ENCODE assay signal across 6 cellular contexts in genomic region chr22:50269573-50270301, GRCh38. TPM values are rescaled to one million over a fixed set of nuclear protein-coding genes. Genes with fewer than 3 reads are reported as not detected.
DNase-seq lines count a peak whose midpoint lies in the region; ATAC-seq and TF ChIP-seq lines count a peak whose summit lies in the region.

No MANE protein-coding gene starts in this region.

- CTCF ChIA-PET in activated naive CD4-positive, alpha-beta T cell treated with anti-CD3 and anti-CD28 coated beads, Interleukin-2, amount 10 ng/mL, durations not matched to agents 7 days and 5 days (lab: Charles Lee): no interaction called here

- H3K36me3 Mint-ChIP-seq in activated naive CD4-positive, alpha-beta T cell treated with anti-CD3 and anti-CD28 coated beads, Interleukin-2, amount 10 ng/mL, durations not matched to agents 7 days and 5 days: no peaks in the 10 kb centered on the region

- H3K4me3 Mint-ChIP-seq in activated naive CD4-positive, alpha-beta T cell treated with anti-CD3 and anti-CD28 coated beads, Interleukin-2, amount 10 ng/mL, durations not matched to agents 7 days and 5 days: peak overlapping the region; percentile 67

- peaks cover 68% of the 10 kb centered on the region for H3K27me3 Mint-ChIP-seq in activated naive CD4-positive, alpha-beta T cell treated with anti-CD3 and anti-CD28 coated beads, Interleukin-2, amount 10 ng/mL, durations not matched to agents 7 days and 5 days

- TF ChIP-seq CTCF in AG09309 (IDR thresholded peaks at IDR 0.05; ENCODE audit: control insufficient read depth, insufficient read depth, low read depth, low read length, missing control alignments) (no peak), lung (IDR thresholded peaks at IDR 0.05; ENCODE audit: control extremely low read depth, extremely low read depth) (no peak)

- DNase-seq in AG09309 (ENCODE audit: low read depth) (no peak), lung (ENCODE audit: low spot score) (no peak), LoVo (ENCODE audit: low spot score) (no peak)
- DNase-seq in activated naive CD4-positive, alpha-beta T cell treated with anti-CD3 and anti-CD28 coated beads, Interleukin-2, amount 10 ng/mL, durations not matched to agents 7 days and 5 days: peak; percentile 72

- 6% methylated on average over 56 of the region's 56 CpGs for WGBS in HUES64
- WGBS in lung, 2 donors: 3 to 5% methylated on average over 50 to 56 of the region's 56 CpGs

- H3K4me1 ChIP-seq in HUES64 (ENCODE audit: insufficient read depth, low read length) (peaks cover 3% of the 10 kb centered on the region; the same call in 1 of the 2 replicates), lung (ENCODE audit: control insufficient read depth in 2 of 2, insufficient read depth in 2 of 2, low read length in 2 of 2) (peaks cover 0 to 27% of the 10 kb centered on the region in 2 donors)

- ATAC-seq in lung (ENCODE audit: insufficient read depth, low FRiP score) (no peak), GM21717 (IDR thresholded peaks at IDR 0.05; ENCODE audit: unreplicated experiment) (no peak)

- peak overlapping the region; percentile 59 for H3K4me3 ChIP-seq in AG09309 (ENCODE audit: control insufficient read depth, low read depth, low read length)
- H3K4me3 ChIP-seq in HUES64 (ENCODE audit: low read length): peak overlapping the region; percentile 31
- H3K4me3 ChIP-seq in lung: peak overlapping the region; percentile 32

- no peaks in the 10 kb centered on the region for H3K9me3 Mint-ChIP-seq in activated naive CD4-positive, alpha-beta T cell treated with anti-CD3 and anti-CD28 coated beads, Interleukin-2, amount 10 ng/mL, durations not matched to agents 7 days and 5 days

- H3K9me3 ChIP-seq in HUES64 (ENCODE audit: insufficient read depth, low read depth, low read length): no peaks in the 10 kb centered on the region
- no peaks in the 10 kb centered on the region for H3K9me3 ChIP-seq in lung (ENCODE audit: control insufficient read depth in 2 of 2, insufficient read depth in 1 of 2, low read length in 1 of 2)

- peaks cover 19% of the 10 kb centered on the region for H3K4me1 Mint-ChIP-seq in activated naive CD4-positive, alpha-beta T cell treated with anti-CD3 and anti-CD28 coated beads, Interleukin-2, amount 10 ng/mL, durations not matched to agents 7 days and 5 days

- no peak overlapping the region for H3K9ac ChIP-seq in HUES64 (ENCODE audit: low read depth, low read length)

- H3K27me3 ChIP-seq in HUES64 (ENCODE audit: insufficient read depth, low read length) (peaks cover 56% of the 10 kb centered on the region), lung (ENCODE audit: control insufficient read depth, insufficient read depth) (no peaks in the 10 kb centered on the region)

- no peaks in the 10 kb centered on the region for H3K36me3 ChIP-seq in HUES64 (ENCODE audit: insufficient read depth, low read length)
- H3K36me3 ChIP-seq in lung (ENCODE audit: control insufficient read depth in 2 of 2, insufficient read depth in 2 of 2, low read length in 2 of 2): peaks cover 0 to 2% of the 10 kb centered on the region in 2 donors

- H3K27ac Mint-ChIP-seq in activated naive CD4-positive, alpha-beta T cell treated with anti-CD3 and anti-CD28 coated beads, Interleukin-2, amount 10 ng/mL, durations not matched to agents 7 days and 5 days: no peak overlapping the region

- H3K27ac ChIP-seq in HUES64 (ENCODE audit: low read depth, low read length): no peak overlapping the region
- peak overlapping the region; percentile 2 to 71 for H3K27ac ChIP-seq in lung (ENCODE audit: low read depth in 1 of 2, low read length in 1 of 2)

RNA-seq across cellular contexts. Expression of gene MAPK11, which starts 0.4 kb away (rescaled TPM):
- polyA plus RNA-seq in HUES64 (2013, experiment 1 of 2): 1.1 TPM
- 0.95 TPM for polyA plus RNA-seq in HUES64 (2013, experiment 2 of 2)
- 10 to 100 TPM in 1 of 2 donors, 1 to 10 TPM in 1; 8.3 to 15.3 TPM for total RNA-seq in lung
- polyA plus RNA-seq in lung: 10 to 100 TPM in 1 of 2 donors, 1 to 10 TPM in 1; 9.9 to 13.9 TPM

RNA-seq across cellular contexts. Expression of gene MAPK12, which starts 8.3 kb away (rescaled TPM):
- 12.3 TPM for polyA plus RNA-seq in HUES64 (2013, experiment 1 of 2)
- 11.7 TPM for polyA plus RNA-seq in HUES64 (2013, experiment 2 of 2)
- 10 to 100 TPM; 10.4 to 11.5 TPM for total RNA-seq in lung
- 10 to 100 TPM; 12.2 to 13.1 TPM for polyA plus RNA-seq in lung

RNA-seq across cellular contexts. Expression of gene HDAC10, which starts 18.7 kb away (rescaled TPM):
- 11.0 TPM for polyA plus RNA-seq in HUES64 (2013, experiment 1 of 2)
- 11.8 TPM for polyA plus RNA-seq in HUES64 (2013, experiment 2 of 2)
- total RNA-seq in lung: 10 to 100 TPM; 34.2 to 53.7 TPM
- 10 to 100 TPM; 32.2 to 38.3 TPM for polyA plus RNA-seq in lung

RNA-seq across cellular contexts. Expression of gene TUBGCP6, which starts 24.9 kb away (rescaled TPM):
- 15.8 TPM for polyA plus RNA-seq in HUES64 (2013, experiment 1 of 2)
- 16.8 TPM for polyA plus RNA-seq in HUES64 (2013, experiment 2 of 2)
- 10 to 100 TPM; 51.7 to 57.8 TPM for total RNA-seq in lung
- polyA plus RNA-seq in lung: 10 to 100 TPM; 26.5 to 41.1 TPM

RNA-seq across cellular contexts. Expression of gene PLXNB2, which starts 37.7 kb away (rescaled TPM):
- 44.5 TPM for polyA plus RNA-seq in HUES64 (2013, experiment 1 of 2)
- 48.0 TPM for polyA plus RNA-seq in HUES64 (2013, experiment 2 of 2)
- total RNA-seq in lung: 100 to 1,000 TPM; 212 to 310 TPM
- polyA plus RNA-seq in lung: 100 to 1,000 TPM; 123 to 134 TPM
